Comparison of ENCODE assay signal across 1 cellular context in genomic region chr10:104307576-104308438, GRCh38.
TF ChIP-seq lines count a peak whose summit lies in the region.

No MANE protein-coding gene starts in this region.

TF ChIP-seq in WTC11, 78 proteins besides CTCF, POLR2A, EP300 and RAD21 (continued from another document):
- TF ChIP-seq, protein P1, sequence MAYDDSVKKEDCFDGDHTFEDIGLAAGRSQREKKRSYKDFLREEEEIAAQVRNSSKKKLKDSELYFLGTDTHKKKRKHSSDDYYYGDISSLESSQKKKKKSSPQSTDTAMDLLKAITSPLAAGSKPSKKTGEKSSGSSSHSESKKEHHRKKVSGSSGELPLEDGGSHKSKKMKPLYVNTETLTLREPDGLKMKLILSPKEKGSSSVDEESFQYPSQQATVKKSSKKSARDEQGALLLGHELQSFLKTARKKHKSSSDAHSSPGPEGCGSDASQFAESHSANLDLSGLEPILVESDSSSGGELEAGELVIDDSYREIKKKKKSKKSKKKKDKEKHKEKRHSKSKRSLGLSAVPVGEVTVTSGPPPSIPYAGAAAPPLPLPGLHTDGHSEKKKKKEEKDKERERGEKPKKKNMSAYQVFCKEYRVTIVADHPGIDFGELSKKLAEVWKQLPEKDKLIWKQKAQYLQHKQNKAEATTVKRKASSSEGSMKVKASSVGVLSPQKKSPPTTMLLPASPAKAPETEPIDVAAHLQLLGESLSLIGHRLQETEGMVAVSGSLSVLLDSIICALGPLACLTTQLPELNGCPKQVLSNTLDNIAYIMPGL (CRISPR knock-in tag; IDR thresholded peaks at IDR 0.05): no peak
- TF ChIP-seq NR1H2 (CRISPR knock-in tag; IDR thresholded peaks at IDR 0.05): no peak
- no peak for TF ChIP-seq FOXP1 (CRISPR knock-in tag; IDR thresholded peaks at IDR 0.05; ENCODE audit: borderline replicate concordance)
- TF ChIP-seq, protein P2, sequence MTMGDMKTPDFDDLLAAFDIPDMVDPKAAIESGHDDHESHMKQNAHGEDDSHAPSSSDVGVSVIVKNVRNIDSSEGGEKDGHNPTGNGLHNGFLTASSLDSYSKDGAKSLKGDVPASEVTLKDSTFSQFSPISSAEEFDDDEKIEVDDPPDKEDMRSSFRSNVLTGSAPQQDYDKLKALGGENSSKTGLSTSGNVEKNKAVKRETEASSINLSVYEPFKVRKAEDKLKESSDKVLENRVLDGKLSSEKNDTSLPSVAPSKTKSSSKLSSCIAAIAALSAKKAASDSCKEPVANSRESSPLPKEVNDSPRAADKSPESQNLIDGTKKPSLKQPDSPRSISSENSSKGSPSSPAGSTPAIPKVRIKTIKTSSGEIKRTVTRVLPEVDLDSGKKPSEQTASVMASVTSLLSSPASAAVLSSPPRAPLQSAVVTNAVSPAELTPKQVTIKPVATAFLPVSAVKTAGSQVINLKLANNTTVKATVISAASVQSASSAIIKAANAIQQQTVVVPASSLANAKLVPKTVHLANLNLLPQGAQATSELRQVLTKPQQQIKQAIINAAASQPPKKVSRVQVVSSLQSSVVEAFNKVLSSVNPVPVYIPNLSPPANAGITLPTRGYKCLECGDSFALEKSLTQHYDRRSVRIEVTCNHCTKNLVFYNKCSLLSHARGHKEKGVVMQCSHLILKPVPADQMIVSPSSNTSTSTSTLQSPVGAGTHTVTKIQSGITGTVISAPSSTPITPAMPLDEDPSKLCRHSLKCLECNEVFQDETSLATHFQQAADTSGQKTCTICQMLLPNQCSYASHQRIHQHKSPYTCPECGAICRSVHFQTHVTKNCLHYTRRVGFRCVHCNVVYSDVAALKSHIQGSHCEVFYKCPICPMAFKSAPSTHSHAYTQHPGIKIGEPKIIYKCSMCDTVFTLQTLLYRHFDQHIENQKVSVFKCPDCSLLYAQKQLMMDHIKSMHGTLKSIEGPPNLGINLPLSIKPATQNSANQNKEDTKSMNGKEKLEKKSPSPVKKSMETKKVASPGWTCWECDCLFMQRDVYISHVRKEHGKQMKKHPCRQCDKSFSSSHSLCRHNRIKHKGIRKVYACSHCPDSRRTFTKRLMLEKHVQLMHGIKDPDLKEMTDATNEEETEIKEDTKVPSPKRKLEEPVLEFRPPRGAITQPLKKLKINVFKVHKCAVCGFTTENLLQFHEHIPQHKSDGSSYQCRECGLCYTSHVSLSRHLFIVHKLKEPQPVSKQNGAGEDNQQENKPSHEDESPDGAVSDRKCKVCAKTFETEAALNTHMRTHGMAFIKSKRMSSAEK (CRISPR knock-in tag; IDR thresholded peaks at IDR 0.05; ENCODE audit: borderline replicate concordance): no peak
- no peak for TF ChIP-seq SOX15 (CRISPR knock-in tag; IDR thresholded peaks at IDR 0.05)
- no peak for TF ChIP-seq JUN (CRISPR knock-in tag; IDR thresholded peaks at IDR 0.05)
- no peak for TF ChIP-seq NFATC4 (CRISPR knock-in tag; IDR thresholded peaks at IDR 0.05)
- TF ChIP-seq, protein P3, sequence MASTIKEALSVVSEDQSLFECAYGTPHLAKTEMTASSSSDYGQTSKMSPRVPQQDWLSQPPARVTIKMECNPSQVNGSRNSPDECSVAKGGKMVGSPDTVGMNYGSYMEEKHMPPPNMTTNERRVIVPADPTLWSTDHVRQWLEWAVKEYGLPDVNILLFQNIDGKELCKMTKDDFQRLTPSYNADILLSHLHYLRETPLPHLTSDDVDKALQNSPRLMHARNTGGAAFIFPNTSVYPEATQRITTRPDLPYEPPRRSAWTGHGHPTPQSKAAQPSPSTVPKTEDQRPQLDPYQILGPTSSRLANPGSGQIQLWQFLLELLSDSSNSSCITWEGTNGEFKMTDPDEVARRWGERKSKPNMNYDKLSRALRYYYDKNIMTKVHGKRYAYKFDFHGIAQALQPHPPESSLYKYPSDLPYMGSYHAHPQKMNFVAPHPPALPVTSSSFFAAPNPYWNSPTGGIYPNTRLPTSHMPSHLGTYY (CRISPR knock-in tag; IDR thresholded peaks at IDR 0.05): no peak
- TF ChIP-seq ZNF317 (CRISPR knock-in tag; IDR thresholded peaks at IDR 0.05; ENCODE audit: borderline replicate concordance, low read depth): no peak
